In genomic region chr22:32501797-32502290, GRCh38 we compare ENCODE assay signal across 15 cellular contexts. TPM values are rescaled to one million over a fixed set of nuclear protein-coding genes. Genes with fewer than 3 reads are reported as not detected.
"Had no signal": no experiment of that assay in that cellular context is flagged by ENCODE, and none has a peak within 500 bp of the region (broad histone marks: within the 10 kb centered on the region; RNA-seq: fewer than 3 reads in every experiment).

No MANE protein-coding gene starts in this region.

- ATAC-seq: activated CD8-positive, alpha-beta T cell treated with anti-CD3 and anti-CD28 coated beads for 36 hours; activated naive CD8-positive, alpha-beta T cell treated with anti-CD3 and anti-CD28 coated beads, Interleukin-2, amount 50 U/mL, for 24 hours; lower lobe of right lung had no signal

- H3K4me1 ChIP-seq: lower lobe of right lung had no signal

- H3K9me3 ChIP-seq: lower lobe of right lung, testis had no signal

- H3K27me3 Mint-ChIP-seq: activated CD8-positive, alpha-beta T cell treated with anti-CD3 and anti-CD28 coated beads for 36 hours; activated naive CD8-positive, alpha-beta T cell treated with anti-CD3 and anti-CD28 coated beads, Interleukin-2, amount 50 U/mL, for 24 hours; stimulated activated naive CD8-positive, alpha-beta T cell treated with anti-CD3 and anti-CD28 coated beads, Interleukin-15, Interleukin-2, amounts not matched to agents 100 ng/mL and 50 ng/mL, for 24 hours had no signal

- H3K27me3 ChIP-seq: testis had no signal

- H3K4me3 ChIP-seq: lower lobe of right lung, testis had no signal

- H3K27ac ChIP-seq: epithelial cell of prostate, lower lobe of right lung, testis had no signal

- H3K9me3 Mint-ChIP-seq: activated CD8-positive, alpha-beta T cell treated with anti-CD3 and anti-CD28 coated beads for 36 hours; activated naive CD8-positive, alpha-beta T cell treated with anti-CD3 and anti-CD28 coated beads, Interleukin-2, amount 50 U/mL, for 24 hours; nephron; stimulated activated naive CD8-positive, alpha-beta T cell treated with anti-CD3 and anti-CD28 coated beads, Interleukin-15, Interleukin-2, amounts not matched to agents 100 ng/mL and 50 ng/mL, for 24 hours had no signal

- H3K4me3 Mint-ChIP-seq: activated CD8-positive, alpha-beta T cell treated with anti-CD3 and anti-CD28 coated beads for 36 hours; activated naive CD8-positive, alpha-beta T cell treated with anti-CD3 and anti-CD28 coated beads, Interleukin-2, amount 50 U/mL, for 24 hours; nephron; stimulated activated naive CD8-positive, alpha-beta T cell treated with anti-CD3 and anti-CD28 coated beads, Interleukin-15, Interleukin-2, amounts not matched to agents 100 ng/mL and 50 ng/mL, for 24 hours had no signal

- H3K27ac Mint-ChIP-seq: activated CD8-positive, alpha-beta T cell treated with anti-CD3 and anti-CD28 coated beads for 36 hours; activated naive CD8-positive, alpha-beta T cell treated with anti-CD3 and anti-CD28 coated beads, Interleukin-2, amount 50 U/mL, for 24 hours; nephron; stimulated activated naive CD8-positive, alpha-beta T cell treated with anti-CD3 and anti-CD28 coated beads, Interleukin-15, Interleukin-2, amounts not matched to agents 100 ng/mL and 50 ng/mL, for 24 hours had no signal

- FAIRE-seq: astrocyte, colon had no signal

- DNase-seq: activated CD4-positive, alpha-beta T cell treated with anti-CD3 and anti-CD28 coated beads for 1 hour; activated CD8-positive, alpha-beta memory T cell treated with anti-CD3 and anti-CD28 coated beads, Interleukin-2, amount 50 U/mL, for 48 hours; activated CD8-positive, alpha-beta T cell treated with anti-CD3 and anti-CD28 coated beads for 36 hours; activated naive CD8-positive, alpha-beta T cell treated with anti-CD3 and anti-CD28 coated beads, Interleukin-2, amount 50 U/mL, for 24 hours; lower lobe of right lung; stimulated activated CD4-positive, alpha-beta T cell treated with anti-CD3 and anti-CD28 coated beads, Interleukin-4, amount 100 ng/mL, for 1 hour; testis had no signal

- H3K4me1 Mint-ChIP-seq: activated naive CD8-positive, alpha-beta T cell treated with anti-CD3 and anti-CD28 coated beads, Interleukin-2, amount 50 U/mL, for 24 hours; nephron had no signal

RNA-seq across cellular contexts. Expression of gene BPIFC, which starts 37.6 kb away (rescaled TPM):
- total RNA-seq: activated CD8-positive, alpha-beta T cell treated with anti-CD3 and anti-CD28 coated beads for 36 hours; astrocyte; lower lobe of right lung; osteocyte; renal cortical epithelial cell; urinary bladder had no signal
- polyA plus RNA-seq: urinary bladder had no signal
